In genomic region chr11:62706841-62707240, GRCh38 we compare ENCODE assay signal across 9 cellular contexts. TPM values are rescaled to one million over a fixed set of nuclear protein-coding genes. Genes with fewer than 3 reads are reported as not detected.
A peak's percentile ranks its signal among the peaks of the same experiment; 100 is the strongest.
DNase-seq lines count a peak whose midpoint lies in the region; ATAC-seq, FAIRE-seq and TF ChIP-seq lines count a peak whose summit lies in the region.
"Had no signal": no experiment of that assay in that cellular context is flagged by ENCODE, and none has a peak within 500 bp of the region (broad histone marks: within the 10 kb centered on the region; RNA-seq: fewer than 3 reads in every experiment).

No MANE protein-coding gene starts in this region.

- H3K4me3 Mint-ChIP-seq in activated B cell treated with CpG ODN at 0.5 μM for 24 hours (peak overlapping the region; percentile 92), glutamatergic neuron (ENCODE audit: unreplicated experiment) (peak overlapping the region; percentile 98)

- H3K4me1 Mint-ChIP-seq in activated B cell treated with CpG ODN at 0.5 μM for 24 hours, result peaks cover 49% of the 10 kb centered on the region
- H3K4me1 Mint-ChIP-seq in glutamatergic neuron (ENCODE audit: low read depth, unreplicated experiment), result peaks cover 8% of the 10 kb centered on the region

- TF ChIP-seq POLR2A in sigmoid colon (IDR thresholded peaks at IDR 0.05), result no peak

- WGBS in sigmoid colon, 2 donors, result 77 to 85% methylated on average over 8 of the region's 8 CpGs

- CTCF ChIA-PET in activated B cell treated with CpG ODN at 0.5 μM for 24 hours (lab: Charles Lee), result interaction anchor here (1.0 to 1.6 kb wide), 2 partner anchors 42 to 174 kb away, joined by 3 to 5 read pairs; partner anchors contain the start of genes C11orf98, CSKMT and SLC3A2

- H3K27me3 Mint-ChIP-seq in activated B cell treated with CpG ODN at 0.5 μM for 24 hours (no peaks in the 10 kb centered on the region), glutamatergic neuron (ENCODE audit: unreplicated experiment) (peaks cover 14% of the 10 kb centered on the region)

- H3K9me3 Mint-ChIP-seq in activated B cell treated with CpG ODN at 0.5 μM for 24 hours (no peaks in the 10 kb centered on the region), glutamatergic neuron (ENCODE audit: unreplicated experiment) (peaks cover 25% of the 10 kb centered on the region)

- H3K4me3 ChIP-seq in H7 (ENCODE audit: insufficient read depth, low read depth, low read length) (peak overlapping the region; percentile 62), sigmoid colon (peak overlapping the region; percentile 49 to 73 (median 62))

- H3K27me3 ChIP-seq in H7 (ENCODE audit: control insufficient read depth, insufficient read depth, low read length) (no peaks in the 10 kb centered on the region), sigmoid colon (no peaks in the 10 kb centered on the region)

- no peak for TF ChIP-seq EP300 in sigmoid colon (IDR thresholded peaks at IDR 0.05)

- H3K36me3 ChIP-seq in H7 (replicated peaks; ENCODE audit: control insufficient read depth, insufficient read depth, low read length) (peaks cover 1% of the 10 kb centered on the region; the same call in 1 of the 2 replicates), sigmoid colon (peaks cover 0 to 19% (median 6%) of the 10 kb centered on the region in 4 donors)

- H3K27ac ChIP-seq in sigmoid colon, result peak overlapping the region; percentile 81 to 88 (median 86)

- H3K4me1 ChIP-seq in sigmoid colon, result peaks cover 0 to 40% (median 36%) of the 10 kb centered on the region in 4 donors

- FAIRE-seq in RCC 7860 (lab: Jason Lieb, UNC), result no peak

- POLR2A ChIA-PET in activated B cell treated with CpG ODN at 0.5 μM for 24 hours (lab: Charles Lee), result interaction anchor here (0.6 to 8.0 kb wide), 23 partner anchors 13 to 174 kb away, joined by 3 to 188 read pairs (median 9); partner anchors contain the start of genes B3GAT3, C11orf98, CSKMT and EEF1G

- H3K36me3 Mint-ChIP-seq in activated B cell treated with CpG ODN at 0.5 μM for 24 hours (ENCODE audit: low read depth) (peaks cover 26% of the 10 kb centered on the region), glutamatergic neuron (ENCODE audit: unreplicated experiment) (no peaks in the 10 kb centered on the region)

- DNase-seq in H7 (no peak), activated B cell treated with CpG ODN at 0.5 μM for 24 hours (no peak), glutamatergic neuron (no peak), sigmoid colon (peak; percentile 61), germinal center (ENCODE audit: low spot score) (no peak), RCC 7860 (ENCODE audit: low spot score) (no peak), hepatic stellate cell (ENCODE audit: low spot score) (no peak)

- no peak for TF ChIP-seq CTCF in activated B cell treated with CpG ODN at 0.5 μM for 24 hours (IDR thresholded peaks at IDR 0.05)
- TF ChIP-seq CTCF in glutamatergic neuron (IDR thresholded peaks at IDR 0.05; ENCODE audit: partially characterized antibody, unreplicated experiment), result no peak
- TF ChIP-seq CTCF in sigmoid colon (IDR thresholded peaks at IDR 0.05), result no peak

- H3K27ac Mint-ChIP-seq in activated B cell treated with CpG ODN at 0.5 μM for 24 hours (peak overlapping the region; percentile 99), glutamatergic neuron (ENCODE audit: unreplicated experiment) (peak overlapping the region; percentile 99)

- intact Hi-C loops in activated B cell treated with CpG ODN at 0.5 μM for 24 hours (cut with micrococcal nuclease) (loop anchor here (1.0 to 2.0 kb wide), 3 partner anchors 28 to 174 kb away; partner anchors contain the start of genes GANAB and UBXN1), sigmoid colon (cut with DNase I) (loop anchor here (5.0 kb wide), 3 partner anchors 40 to 95 kb away; partner anchors contain the start of genes C11orf98, CSKMT, EML3 and INTS5)

- H3K9me3 ChIP-seq in sigmoid colon, result no peaks in the 10 kb centered on the region

- ATAC-seq in activated B cell treated with CpG ODN at 0.5 μM for 24 hours (ENCODE audit: low read depth) (no peak), HG02623 (IDR thresholded peaks at IDR 0.05; ENCODE audit: unreplicated experiment) (no peak)

RNA-seq across cellular contexts. Expression of gene BSCL2, which starts 0.4 kb away (rescaled TPM):
- total RNA-seq in H7 (2014; rRNA removed; shearing (Covaris generic)), result 169 and 200 TPM in 2 replicates
- total RNA-seq in activated B cell treated with CpG ODN at 0.5 μM for 24 hours, result 18.6 and 27.8 TPM in 2 replicates
- total RNA-seq in glutamatergic neuron (ENCODE audit: unreplicated experiment), result 550 TPM
- 10 to 100 TPM; 35.5 to 69.8 (median 50.2) TPM for total RNA-seq in sigmoid colon
- polyA plus RNA-seq in sigmoid colon, result 10 to 100 TPM; 18.0 to 72.3 (median 27.0) TPM

RNA-seq across cellular contexts. Expression of gene GNG3, which starts 0.6 kb away (rescaled TPM):
- 0.33 and 3.1 TPM in 2 replicates for total RNA-seq in H7 (2014; rRNA removed; shearing (Covaris generic))
- total RNA-seq in activated B cell treated with CpG ODN at 0.5 μM for 24 hours (1.8 and 2.7 TPM in 2 replicates), glutamatergic neuron (ENCODE audit: unreplicated experiment) (266 TPM), sigmoid colon (1 to 10 TPM in 3 of 4 donors, not detected in 1; 1.4 to 5.0 (median 2.8) TPM)
- polyA plus RNA-seq in sigmoid colon, result 1 to 10 TPM in 2 of 3 donors, not detected in 1; 1.2 to 2.7 TPM
- total RNA-seq: renal cortical epithelial cell had no signal

RNA-seq across cellular contexts. Expression of gene LRRN4CL, which starts 17.5 kb away (rescaled TPM):
- total RNA-seq in H7 (2014; rRNA removed; shearing (Covaris generic)), result 0.14 and 0.30 TPM in 2 replicates
- total RNA-seq in activated B cell treated with CpG ODN at 0.5 μM for 24 hours, result 0.13 and 0.17 TPM in 2 replicates
- total RNA-seq in glutamatergic neuron (ENCODE audit: unreplicated experiment), result 1.8 TPM
- total RNA-seq in sigmoid colon, result 10 to 100 TPM; 28.5 to 40.4 (median 32.1) TPM
- 1 to 10 TPM in 2 of 3 donors, under 1 TPM in 1; 0.23 to 3.1 (median 3.0) TPM for polyA plus RNA-seq in sigmoid colon

RNA-seq across cellular contexts. Expression of gene HNRNPUL2, which starts 20.4 kb away (rescaled TPM):
- 7.3 and 10.1 TPM in 2 replicates for total RNA-seq in H7 (2014; rRNA removed; shearing (Covaris generic))
- total RNA-seq in activated B cell treated with CpG ODN at 0.5 μM for 24 hours (58.2 and 63.9 TPM in 2 replicates), glutamatergic neuron (ENCODE audit: unreplicated experiment) (58.6 TPM), sigmoid colon (10 to 100 TPM; 22.9 to 30.7 (median 25.3) TPM)
- polyA plus RNA-seq in sigmoid colon, result 10 to 100 TPM; 36.6 to 54.3 (median 37.5) TPM

RNA-seq across cellular contexts. Expression of gene TTC9C, which starts 21.4 kb away (rescaled TPM):
- total RNA-seq in H7 (2014; rRNA removed; shearing (Covaris generic)), result 45.1 and 63.1 TPM in 2 replicates
- total RNA-seq in activated B cell treated with CpG ODN at 0.5 μM for 24 hours (35.5 and 44.0 TPM in 2 replicates), glutamatergic neuron (ENCODE audit: unreplicated experiment) (34.1 TPM), sigmoid colon (10 to 100 TPM; 21.9 to 39.9 (median 24.2) TPM)
- polyA plus RNA-seq in sigmoid colon, result 10 to 100 TPM; 27.6 to 30.4 (median 27.7) TPM

Comparison
In these comparisons a context has a peak if more than half of its experiments do, and no peak if none do; other contexts are left out.
1. RNA of gene GNG3, which starts 0.6 kb away (total RNA-seq): 266 TPM in glutamatergic neuron (single experiment); 0.33 to 3.1 TPM in H7, 1.4 to 5.0 TPM in sigmoid colon and 1.8 to 2.7 TPM in activated B cell treated with CpG ODN at 0.5 μM for 24 hours; every median in the first group is over 10 times any median in the second.
2. RNA of gene LRRN4CL, which starts 17.5 kb away (total RNA-seq): 28.5 to 40.4 TPM in sigmoid colon; 1.8 TPM in glutamatergic neuron (single experiment), 0.14 to 0.30 TPM in H7 and 0.13 to 0.17 TPM in activated B cell treated with CpG ODN at 0.5 μM for 24 hours; every median in the first group is over 10 times any median in the second.